In the genomic region with DNA sequence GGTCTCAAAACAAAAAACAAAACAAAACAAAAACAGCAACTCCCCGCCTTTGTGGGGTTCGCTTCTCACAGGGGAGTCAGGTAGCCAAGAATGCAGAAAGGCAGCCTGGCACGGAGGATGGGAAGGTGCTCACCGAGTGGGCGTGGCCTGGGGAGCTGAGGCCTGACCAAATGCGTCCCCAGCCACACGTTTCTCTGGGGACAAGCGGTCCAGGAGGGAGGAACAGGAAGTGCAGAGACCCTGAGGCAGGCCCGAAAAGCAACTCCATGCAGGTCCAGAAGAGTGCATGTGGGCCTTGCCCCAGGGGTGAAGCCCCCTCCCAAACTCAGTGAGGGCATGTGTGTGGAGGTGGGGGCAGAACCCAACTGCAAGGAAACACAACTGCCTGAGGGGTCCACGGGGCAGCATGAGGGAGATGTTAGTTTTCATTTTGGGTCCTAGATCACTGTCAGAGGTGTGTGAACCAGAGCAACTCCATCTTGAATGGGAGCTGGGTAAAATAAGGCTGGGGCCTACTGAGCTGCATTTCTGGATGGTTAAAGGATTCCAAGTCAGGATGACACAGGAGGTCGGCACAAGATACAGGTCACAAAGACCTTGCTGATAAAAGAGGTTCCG, we compare ENCODE assay signal across 1 cellular context.
A peak's percentile ranks its signal among the peaks of the same experiment; 100 is the strongest.
TF ChIP-seq lines count a peak whose summit lies in the region.

No MANE protein-coding gene starts in this region.

TF ChIP-seq in K562, 482 proteins besides CTCF, POLR2A, EP300 and RAD21 (continued from another document and continues in another):
- TF ChIP-seq, protein P1, sequence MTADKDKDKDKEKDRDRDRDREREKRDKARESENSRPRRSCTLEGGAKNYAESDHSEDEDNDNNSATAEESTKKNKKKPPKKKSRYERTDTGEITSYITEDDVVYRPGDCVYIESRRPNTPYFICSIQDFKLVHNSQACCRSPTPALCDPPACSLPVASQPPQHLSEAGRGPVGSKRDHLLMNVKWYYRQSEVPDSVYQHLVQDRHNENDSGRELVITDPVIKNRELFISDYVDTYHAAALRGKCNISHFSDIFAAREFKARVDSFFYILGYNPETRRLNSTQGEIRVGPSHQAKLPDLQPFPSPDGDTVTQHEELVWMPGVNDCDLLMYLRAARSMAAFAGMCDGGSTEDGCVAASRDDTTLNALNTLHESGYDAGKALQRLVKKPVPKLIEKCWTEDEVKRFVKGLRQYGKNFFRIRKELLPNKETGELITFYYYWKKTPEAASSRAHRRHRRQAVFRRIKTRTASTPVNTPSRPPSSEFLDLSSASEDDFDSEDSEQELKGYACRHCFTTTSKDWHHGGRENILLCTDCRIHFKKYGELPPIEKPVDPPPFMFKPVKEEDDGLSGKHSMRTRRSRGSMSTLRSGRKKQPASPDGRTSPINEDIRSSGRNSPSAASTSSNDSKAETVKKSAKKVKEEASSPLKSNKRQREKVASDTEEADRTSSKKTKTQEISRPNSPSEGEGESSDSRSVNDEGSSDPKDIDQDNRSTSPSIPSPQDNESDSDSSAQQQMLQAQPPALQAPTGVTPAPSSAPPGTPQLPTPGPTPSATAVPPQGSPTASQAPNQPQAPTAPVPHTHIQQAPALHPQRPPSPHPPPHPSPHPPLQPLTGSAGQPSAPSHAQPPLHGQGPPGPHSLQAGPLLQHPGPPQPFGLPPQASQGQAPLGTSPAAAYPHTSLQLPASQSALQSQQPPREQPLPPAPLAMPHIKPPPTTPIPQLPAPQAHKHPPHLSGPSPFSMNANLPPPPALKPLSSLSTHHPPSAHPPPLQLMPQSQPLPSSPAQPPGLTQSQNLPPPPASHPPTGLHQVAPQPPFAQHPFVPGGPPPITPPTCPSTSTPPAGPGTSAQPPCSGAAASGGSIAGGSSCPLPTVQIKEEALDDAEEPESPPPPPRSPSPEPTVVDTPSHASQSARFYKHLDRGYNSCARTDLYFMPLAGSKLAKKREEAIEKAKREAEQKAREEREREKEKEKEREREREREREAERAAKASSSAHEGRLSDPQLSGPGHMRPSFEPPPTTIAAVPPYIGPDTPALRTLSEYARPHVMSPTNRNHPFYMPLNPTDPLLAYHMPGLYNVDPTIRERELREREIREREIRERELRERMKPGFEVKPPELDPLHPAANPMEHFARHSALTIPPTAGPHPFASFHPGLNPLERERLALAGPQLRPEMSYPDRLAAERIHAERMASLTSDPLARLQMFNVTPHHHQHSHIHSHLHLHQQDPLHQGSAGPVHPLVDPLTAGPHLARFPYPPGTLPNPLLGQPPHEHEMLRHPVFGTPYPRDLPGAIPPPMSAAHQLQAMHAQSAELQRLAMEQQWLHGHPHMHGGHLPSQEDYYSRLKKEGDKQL (CRISPR knock-in tag; IDR thresholded peaks at IDR 0.05; ENCODE audit: borderline replicate concordance) = no peak
- TF ChIP-seq RB1 (IDR thresholded peaks at IDR 0.05; ENCODE audit: low read depth) (no peak), ZNF232 (CRISPR knock-in tag; IDR thresholded peaks at IDR 0.05) (no peak), ZEB2 (IDR thresholded peaks at IDR 0.05) (no peak), SRSF1 (IDR thresholded peaks at IDR 0.05; ENCODE audit: low read depth, low read length) (no peak), TOE1 (IDR thresholded peaks at IDR 0.05; ENCODE audit: borderline replicate concordance) (no peak), TOE1 (CRISPR knock-in tag; IDR thresholded peaks at IDR 0.05; ENCODE audit: borderline replicate concordance, low read depth) (no peak), MAFF (IDR thresholded peaks at IDR 0.05; ENCODE audit: low read length) (no peak), SMAD4 (CRISPR knock-in tag; conservative IDR thresholded peaks at IDR 0.05) (peak; percentile 100), FOXJ2 (tag; IDR thresholded peaks at IDR 0.05) (no peak), HDAC3 (IDR thresholded peaks at IDR 0.05; ENCODE audit: borderline replicate concordance, partially characterized antibody) (no peak), HNRNPH1 (optimal IDR thresholded peaks at IDR 0.05; ENCODE audit: low read depth, low read length) (no peak), GTF2F1 (IDR thresholded peaks at IDR 0.05; ENCODE audit: low read depth, low read length) (no peak), PHTF2 (CRISPR knock-in tag; IDR thresholded peaks at IDR 0.05) (peak; percentile 49; the same call in 1 of the 2 replicates), CHCHD3 (CRISPR knock-in tag; IDR thresholded peaks at IDR 0.05) (no peak), ZNF124 (CRISPR knock-in tag; IDR thresholded peaks at IDR 0.05) (no peak), ZKSCAN1 (IDR thresholded peaks at IDR 0.05; ENCODE audit: low read depth, low read length) (no peak), NFE2 (IDR thresholded peaks at IDR 0.05; ENCODE audit: low read depth) (no peak), ZNF77 (CRISPR knock-in tag; IDR thresholded peaks at IDR 0.05) (peak; percentile 82; the same call in 1 of the 2 replicates), CREBBP (IDR thresholded peaks at IDR 0.05; ENCODE audit: low read depth, low read length) (no peak), KDM2B (CRISPR knock-in tag; IDR thresholded peaks at IDR 0.05) (peak; percentile 79; the same call in 1 of the 2 replicates), PCBP1 (IDR thresholded peaks at IDR 0.05; ENCODE audit: low read depth, low read length, poor library complexity, severe bottlenecking) (no peak), ZNF507 (tag; conservative IDR thresholded peaks at IDR 0.05) (peak; percentile 85), ZNF184 (CRISPR knock-in tag; IDR thresholded peaks at IDR 0.05) (no peak), ZNF41 (CRISPR knock-in tag; conservative IDR thresholded peaks at IDR 0.05) (peak; percentile 98), DMBX1 (CRISPR knock-in tag; IDR thresholded peaks at IDR 0.05; ENCODE audit: borderline replicate concordance) (peak; percentile 100), CTBP1 (IDR thresholded peaks at IDR 0.05; ENCODE audit: borderline replicate concordance) (no peak), ARNT (IDR thresholded peaks at IDR 0.05) (no peak)
- TF ChIP-seq, protein P2, sequence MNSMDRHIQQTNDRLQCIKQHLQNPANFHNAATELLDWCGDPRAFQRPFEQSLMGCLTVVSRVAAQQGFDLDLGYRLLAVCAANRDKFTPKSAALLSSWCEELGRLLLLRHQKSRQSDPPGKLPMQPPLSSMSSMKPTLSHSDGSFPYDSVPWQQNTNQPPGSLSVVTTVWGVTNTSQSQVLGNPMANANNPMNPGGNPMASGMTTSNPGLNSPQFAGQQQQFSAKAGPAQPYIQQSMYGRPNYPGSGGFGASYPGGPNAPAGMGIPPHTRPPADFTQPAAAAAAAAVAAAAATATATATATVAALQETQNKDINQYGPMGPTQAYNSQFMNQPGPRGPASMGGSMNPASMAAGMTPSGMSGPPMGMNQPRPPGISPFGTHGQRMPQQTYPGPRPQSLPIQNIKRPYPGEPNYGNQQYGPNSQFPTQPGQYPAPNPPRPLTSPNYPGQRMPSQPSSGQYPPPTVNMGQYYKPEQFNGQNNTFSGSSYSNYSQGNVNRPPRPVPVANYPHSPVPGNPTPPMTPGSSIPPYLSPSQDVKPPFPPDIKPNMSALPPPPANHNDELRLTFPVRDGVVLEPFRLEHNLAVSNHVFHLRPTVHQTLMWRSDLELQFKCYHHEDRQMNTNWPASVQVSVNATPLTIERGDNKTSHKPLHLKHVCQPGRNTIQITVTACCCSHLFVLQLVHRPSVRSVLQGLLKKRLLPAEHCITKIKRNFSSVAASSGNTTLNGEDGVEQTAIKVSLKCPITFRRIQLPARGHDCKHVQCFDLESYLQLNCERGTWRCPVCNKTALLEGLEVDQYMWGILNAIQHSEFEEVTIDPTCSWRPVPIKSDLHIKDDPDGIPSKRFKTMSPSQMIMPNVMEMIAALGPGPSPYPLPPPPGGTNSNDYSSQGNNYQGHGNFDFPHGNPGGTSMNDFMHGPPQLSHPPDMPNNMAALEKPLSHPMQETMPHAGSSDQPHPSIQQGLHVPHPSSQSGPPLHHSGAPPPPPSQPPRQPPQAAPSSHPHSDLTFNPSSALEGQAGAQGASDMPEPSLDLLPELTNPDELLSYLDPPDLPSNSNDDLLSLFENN (IDR thresholded peaks at IDR 0.05; ENCODE audit: low read depth in 2 of 2, low read length in 2 of 2) = no peak
- TF ChIP-seq, protein P3, sequence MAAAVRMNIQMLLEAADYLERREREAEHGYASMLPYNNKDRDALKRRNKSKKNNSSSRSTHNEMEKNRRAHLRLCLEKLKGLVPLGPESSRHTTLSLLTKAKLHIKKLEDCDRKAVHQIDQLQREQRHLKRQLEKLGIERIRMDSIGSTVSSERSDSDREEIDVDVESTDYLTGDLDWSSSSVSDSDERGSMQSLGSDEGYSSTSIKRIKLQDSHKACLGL (CRISPR knock-in tag; IDR thresholded peaks at IDR 0.05; ENCODE audit: borderline replicate concordance, poor library complexity, severe bottlenecking) = peak; percentile 68
- TF ChIP-seq, protein P4, sequence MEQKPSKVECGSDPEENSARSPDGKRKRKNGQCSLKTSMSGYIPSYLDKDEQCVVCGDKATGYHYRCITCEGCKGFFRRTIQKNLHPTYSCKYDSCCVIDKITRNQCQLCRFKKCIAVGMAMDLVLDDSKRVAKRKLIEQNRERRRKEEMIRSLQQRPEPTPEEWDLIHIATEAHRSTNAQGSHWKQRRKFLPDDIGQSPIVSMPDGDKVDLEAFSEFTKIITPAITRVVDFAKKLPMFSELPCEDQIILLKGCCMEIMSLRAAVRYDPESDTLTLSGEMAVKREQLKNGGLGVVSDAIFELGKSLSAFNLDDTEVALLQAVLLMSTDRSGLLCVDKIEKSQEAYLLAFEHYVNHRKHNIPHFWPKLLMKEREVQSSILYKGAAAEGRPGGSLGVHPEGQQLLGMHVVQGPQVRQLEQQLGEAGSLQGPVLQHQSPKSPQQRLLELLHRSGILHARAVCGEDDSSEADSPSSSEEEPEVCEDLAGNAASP (IDR thresholded peaks at IDR 0.05) = no peak
- TF ChIP-seq, protein P5, sequence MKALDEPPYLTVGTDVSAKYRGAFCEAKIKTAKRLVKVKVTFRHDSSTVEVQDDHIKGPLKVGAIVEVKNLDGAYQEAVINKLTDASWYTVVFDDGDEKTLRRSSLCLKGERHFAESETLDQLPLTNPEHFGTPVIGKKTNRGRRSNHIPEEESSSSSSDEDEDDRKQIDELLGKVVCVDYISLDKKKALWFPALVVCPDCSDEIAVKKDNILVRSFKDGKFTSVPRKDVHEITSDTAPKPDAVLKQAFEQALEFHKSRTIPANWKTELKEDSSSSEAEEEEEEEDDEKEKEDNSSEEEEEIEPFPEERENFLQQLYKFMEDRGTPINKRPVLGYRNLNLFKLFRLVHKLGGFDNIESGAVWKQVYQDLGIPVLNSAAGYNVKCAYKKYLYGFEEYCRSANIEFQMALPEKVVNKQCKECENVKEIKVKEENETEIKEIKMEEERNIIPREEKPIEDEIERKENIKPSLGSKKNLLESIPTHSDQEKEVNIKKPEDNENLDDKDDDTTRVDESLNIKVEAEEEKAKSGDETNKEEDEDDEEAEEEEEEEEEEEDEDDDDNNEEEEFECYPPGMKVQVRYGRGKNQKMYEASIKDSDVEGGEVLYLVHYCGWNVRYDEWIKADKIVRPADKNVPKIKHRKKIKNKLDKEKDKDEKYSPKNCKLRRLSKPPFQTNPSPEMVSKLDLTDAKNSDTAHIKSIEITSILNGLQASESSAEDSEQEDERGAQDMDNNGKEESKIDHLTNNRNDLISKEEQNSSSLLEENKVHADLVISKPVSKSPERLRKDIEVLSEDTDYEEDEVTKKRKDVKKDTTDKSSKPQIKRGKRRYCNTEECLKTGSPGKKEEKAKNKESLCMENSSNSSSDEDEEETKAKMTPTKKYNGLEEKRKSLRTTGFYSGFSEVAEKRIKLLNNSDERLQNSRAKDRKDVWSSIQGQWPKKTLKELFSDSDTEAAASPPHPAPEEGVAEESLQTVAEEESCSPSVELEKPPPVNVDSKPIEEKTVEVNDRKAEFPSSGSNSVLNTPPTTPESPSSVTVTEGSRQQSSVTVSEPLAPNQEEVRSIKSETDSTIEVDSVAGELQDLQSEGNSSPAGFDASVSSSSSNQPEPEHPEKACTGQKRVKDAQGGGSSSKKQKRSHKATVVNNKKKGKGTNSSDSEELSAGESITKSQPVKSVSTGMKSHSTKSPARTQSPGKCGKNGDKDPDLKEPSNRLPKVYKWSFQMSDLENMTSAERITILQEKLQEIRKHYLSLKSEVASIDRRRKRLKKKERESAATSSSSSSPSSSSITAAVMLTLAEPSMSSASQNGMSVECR (CRISPR knock-in tag; IDR thresholded peaks at IDR 0.05) = no peak
- TF ChIP-seq, protein P6, sequence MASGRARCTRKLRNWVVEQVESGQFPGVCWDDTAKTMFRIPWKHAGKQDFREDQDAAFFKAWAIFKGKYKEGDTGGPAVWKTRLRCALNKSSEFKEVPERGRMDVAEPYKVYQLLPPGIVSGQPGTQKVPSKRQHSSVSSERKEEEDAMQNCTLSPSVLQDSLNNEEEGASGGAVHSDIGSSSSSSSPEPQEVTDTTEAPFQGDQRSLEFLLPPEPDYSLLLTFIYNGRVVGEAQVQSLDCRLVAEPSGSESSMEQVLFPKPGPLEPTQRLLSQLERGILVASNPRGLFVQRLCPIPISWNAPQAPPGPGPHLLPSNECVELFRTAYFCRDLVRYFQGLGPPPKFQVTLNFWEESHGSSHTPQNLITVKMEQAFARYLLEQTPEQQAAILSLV (tag; IDR thresholded peaks at IDR 0.05) = peak; percentile 99
- TF ChIP-seq, protein P7, sequence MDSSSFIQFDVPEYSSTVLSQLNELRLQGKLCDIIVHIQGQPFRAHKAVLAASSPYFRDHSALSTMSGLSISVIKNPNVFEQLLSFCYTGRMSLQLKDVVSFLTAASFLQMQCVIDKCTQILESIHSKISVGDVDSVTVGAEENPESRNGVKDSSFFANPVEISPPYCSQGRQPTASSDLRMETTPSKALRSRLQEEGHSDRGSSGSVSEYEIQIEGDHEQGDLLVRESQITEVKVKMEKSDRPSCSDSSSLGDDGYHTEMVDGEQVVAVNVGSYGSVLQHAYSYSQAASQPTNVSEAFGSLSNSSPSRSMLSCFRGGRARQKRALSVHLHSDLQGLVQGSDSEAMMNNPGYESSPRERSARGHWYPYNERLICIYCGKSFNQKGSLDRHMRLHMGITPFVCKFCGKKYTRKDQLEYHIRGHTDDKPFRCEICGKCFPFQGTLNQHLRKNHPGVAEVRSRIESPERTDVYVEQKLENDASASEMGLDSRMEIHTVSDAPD (CRISPR knock-in tag; IDR thresholded peaks at IDR 0.05) = peak; percentile 96
- TF ChIP-seq, protein P8, sequence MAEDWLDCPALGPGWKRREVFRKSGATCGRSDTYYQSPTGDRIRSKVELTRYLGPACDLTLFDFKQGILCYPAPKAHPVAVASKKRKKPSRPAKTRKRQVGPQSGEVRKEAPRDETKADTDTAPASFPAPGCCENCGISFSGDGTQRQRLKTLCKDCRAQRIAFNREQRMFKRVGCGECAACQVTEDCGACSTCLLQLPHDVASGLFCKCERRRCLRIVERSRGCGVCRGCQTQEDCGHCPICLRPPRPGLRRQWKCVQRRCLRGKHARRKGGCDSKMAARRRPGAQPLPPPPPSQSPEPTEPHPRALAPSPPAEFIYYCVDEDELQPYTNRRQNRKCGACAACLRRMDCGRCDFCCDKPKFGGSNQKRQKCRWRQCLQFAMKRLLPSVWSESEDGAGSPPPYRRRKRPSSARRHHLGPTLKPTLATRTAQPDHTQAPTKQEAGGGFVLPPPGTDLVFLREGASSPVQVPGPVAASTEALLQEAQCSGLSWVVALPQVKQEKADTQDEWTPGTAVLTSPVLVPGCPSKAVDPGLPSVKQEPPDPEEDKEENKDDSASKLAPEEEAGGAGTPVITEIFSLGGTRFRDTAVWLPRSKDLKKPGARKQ (CRISPR knock-in tag; IDR thresholded peaks at IDR 0.05) = no peak
